In the genomic region with DNA sequence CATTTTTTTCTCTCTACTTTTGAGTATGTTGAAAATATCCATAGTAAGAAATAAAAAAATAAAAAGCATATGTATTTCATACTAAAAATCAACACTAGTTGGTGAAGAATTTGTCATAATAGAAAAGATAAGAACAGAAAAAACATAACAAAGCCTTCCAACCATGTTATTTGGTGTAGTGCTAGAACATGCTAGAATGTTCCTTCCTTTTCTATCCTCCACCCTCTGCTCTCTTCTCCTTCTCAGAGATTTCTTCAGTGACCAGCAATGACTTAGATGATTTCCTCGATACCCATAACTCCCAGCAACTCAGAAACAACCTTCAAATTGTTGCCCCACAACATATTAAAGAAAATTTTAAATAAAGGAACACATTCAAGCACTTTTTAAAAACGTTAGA, we compare ENCODE assay signal across 9 cellular contexts. TPM values are rescaled to one million over a fixed set of nuclear protein-coding genes. Genes with fewer than 3 reads are reported as not detected.
DNase-seq lines count a peak whose midpoint lies in the region; ATAC-seq, FAIRE-seq and TF ChIP-seq lines count a peak whose summit lies in the region.
"Had no signal": no experiment of that assay in that cellular context is flagged by ENCODE, and none has a peak within 500 bp of the region (broad histone marks: within the 10 kb centered on the region; RNA-seq: fewer than 3 reads in every experiment).

No MANE protein-coding gene starts in this region.

- no peak for TF ChIP-seq CTCF in OCI-LY3 (IDR thresholded peaks at IDR 0.05; ENCODE audit: low read depth, low read length)

- H3K4me1 ChIP-seq in OCI-LY3 (ENCODE audit: low read length) (peaks cover 32% of the 10 kb centered on the region), duodenal mucosa (ENCODE audit: control insufficient read depth in 1 of 2, insufficient read depth in 2 of 2, low read length in 2 of 2) (peaks cover 14 to 18% of the 10 kb centered on the region in 2 donors), rectal smooth muscle tissue (ENCODE audit: control insufficient read depth, insufficient read depth, low read length) (peaks cover 3% of the 10 kb centered on the region)

- H3K4me3 ChIP-seq in OCI-LY3 (ENCODE audit: low read length), result peak overlapping the region; percentile 99
- peak overlapping the region; percentile 98 to 99 for H3K4me3 ChIP-seq in duodenal mucosa (ENCODE audit: low read depth in 1 of 2, low read length in 2 of 2)
- peak overlapping the region; percentile 97 for H3K4me3 ChIP-seq in rectal smooth muscle tissue (ENCODE audit: low read length)

- peak overlapping the region; percentile 83 for H3K4me2 ChIP-seq in OCI-LY3 (ENCODE audit: low read length)

- no peak for ATAC-seq in HG02870 (IDR thresholded peaks at IDR 0.05; ENCODE audit: unreplicated experiment)
- no peak for ATAC-seq in left colon

- H3K9me3 ChIP-seq in OCI-LY3 (ENCODE audit: insufficient read depth, low read length), result no peaks in the 10 kb centered on the region
- H3K9me3 ChIP-seq in duodenal mucosa (ENCODE audit: control insufficient read depth in 1 of 2, low read length in 2 of 2), result no peaks in the 10 kb centered on the region
- H3K9me3 ChIP-seq: ovary had no signal

- H3K79me2 ChIP-seq in OCI-LY3 (ENCODE audit: low read length), result peaks cover 95% of the 10 kb centered on the region

- H3K27me3 ChIP-seq in OCI-LY3 (ENCODE audit: low read depth, low read length) (no peaks in the 10 kb centered on the region), duodenal mucosa (ENCODE audit: control insufficient read depth in 1 of 2, insufficient read depth in 2 of 2, low read length in 2 of 2) (no peaks in the 10 kb centered on the region), rectal smooth muscle tissue (ENCODE audit: control insufficient read depth, insufficient read depth, low read length) (no peaks in the 10 kb centered on the region)
- H3K27me3 ChIP-seq: ovary had no signal

- DNase-seq in GM19239 (ENCODE audit: insufficient read length, low spot score), result no peak
- DNase-seq in T-helper 9 cell, result no peak
- DNase-seq in NCI-H1694 treated with DMSO at 0.1 percent for 48 hours (lab: John Stamatoyannopoulos, UW), result no peak
- no peak for DNase-seq in left colon
- DNase-seq: ovary had no signal

- peak; percentile 37 for FAIRE-seq in GM19239 (lab: Jason Lieb, UNC)

- H3K36me3 ChIP-seq in OCI-LY3 (replicated peaks; ENCODE audit: low read depth, low read length), result peaks cover 34% of the 10 kb centered on the region
- no peaks in the 10 kb centered on the region for H3K36me3 ChIP-seq in duodenal mucosa (ENCODE audit: control insufficient read depth in 1 of 2, insufficient read depth in 2 of 2, low read length in 2 of 2)
- no peaks in the 10 kb centered on the region for H3K36me3 ChIP-seq in rectal smooth muscle tissue (ENCODE audit: control insufficient read depth, insufficient read depth, low read length)
- H3K36me3 ChIP-seq: ovary had no signal

- H4K20me1 ChIP-seq in OCI-LY3 (ENCODE audit: insufficient read depth, low read length), result peaks cover 34% of the 10 kb centered on the region

- peak overlapping the region; percentile 92 for H3K27ac ChIP-seq in OCI-LY3 (ENCODE audit: low read length)
- no peak overlapping the region for H3K27ac ChIP-seq in duodenal mucosa (ENCODE audit: low read depth, low read length)
- no peak overlapping the region for H3K27ac ChIP-seq in rectal smooth muscle tissue (ENCODE audit: low read depth, low read length)

- no peak overlapping the region for H2AFZ ChIP-seq in OCI-LY3 (ENCODE audit: low read depth, low read length)

- intact Hi-C loops in left colon (cut with DNase I, micrococcal nuclease), result no loop called here

- H3K9ac ChIP-seq in OCI-LY3 (ENCODE audit: low read length) (peak overlapping the region; percentile 98), duodenal mucosa (ENCODE audit: low read depth in 1 of 2, low read length in 2 of 2) (peak overlapping the region in 1 of 2 donors; percentile 63), rectal smooth muscle tissue (ENCODE audit: low read length) (no peak overlapping the region)

RNA-seq across cellular contexts. Expression of gene ZC3HAV1, which starts 2.6 kb away (rescaled TPM):
- total RNA-seq in left colon, result 10 to 100 TPM; 35.4 to 36.5 TPM
